Comparison of ENCODE assay signal across 2 cellular contexts in the genomic region with DNA sequence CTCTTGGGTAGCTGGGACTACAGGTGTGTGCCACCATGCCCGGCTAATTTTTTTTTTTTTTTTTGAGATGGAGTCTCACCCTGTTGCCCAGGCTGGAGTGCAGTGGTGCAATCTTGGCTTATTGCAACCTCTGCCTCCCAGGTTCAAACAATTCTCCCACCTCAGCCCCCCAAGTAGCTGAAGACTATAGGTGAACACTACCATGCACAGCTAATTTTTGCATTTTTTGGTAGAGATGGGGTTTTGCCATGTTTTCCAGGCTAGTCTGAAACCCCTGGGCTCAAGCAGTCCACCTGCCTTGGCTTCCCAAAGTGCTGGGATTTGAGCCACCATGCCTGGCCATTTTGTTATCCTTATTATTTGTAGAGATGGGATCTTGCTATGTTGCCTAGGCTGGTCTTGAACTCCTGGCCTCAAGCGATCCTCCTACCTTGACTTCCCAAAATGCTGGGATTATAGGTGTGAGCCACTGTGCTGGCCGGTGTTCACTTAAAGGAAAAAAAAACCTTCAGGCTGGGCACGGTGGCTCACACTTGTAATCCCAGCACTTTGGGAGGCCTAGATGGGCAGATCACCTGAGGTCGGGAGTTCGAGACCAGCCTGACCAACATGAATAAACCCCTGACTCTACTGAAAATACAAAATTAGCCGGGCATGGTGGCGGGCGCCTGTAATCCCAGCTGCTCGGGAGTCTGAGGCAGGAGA. TPM values are rescaled to one million over a fixed set of nuclear protein-coding genes. Genes with fewer than 3 reads are reported as not detected.
"Had no signal": no experiment of that assay in that cellular context is flagged by ENCODE, and none has a peak within 500 bp of the region (broad histone marks: within the 10 kb centered on the region; RNA-seq: fewer than 3 reads in every experiment).

No MANE protein-coding gene starts in this region.

RNA-seq across cellular contexts. Expression of a gene that starts 29.9 kb away (rescaled TPM):
- total RNA-seq: ascending aorta had no signal

RNA-seq across cellular contexts. Expression of a gene that starts 51.4 kb away (rescaled TPM):
- total RNA-seq: ascending aorta, bronchial epithelial cell had no signal
